19 cellular contexts compared by ENCODE assay signal in the genomic region with DNA sequence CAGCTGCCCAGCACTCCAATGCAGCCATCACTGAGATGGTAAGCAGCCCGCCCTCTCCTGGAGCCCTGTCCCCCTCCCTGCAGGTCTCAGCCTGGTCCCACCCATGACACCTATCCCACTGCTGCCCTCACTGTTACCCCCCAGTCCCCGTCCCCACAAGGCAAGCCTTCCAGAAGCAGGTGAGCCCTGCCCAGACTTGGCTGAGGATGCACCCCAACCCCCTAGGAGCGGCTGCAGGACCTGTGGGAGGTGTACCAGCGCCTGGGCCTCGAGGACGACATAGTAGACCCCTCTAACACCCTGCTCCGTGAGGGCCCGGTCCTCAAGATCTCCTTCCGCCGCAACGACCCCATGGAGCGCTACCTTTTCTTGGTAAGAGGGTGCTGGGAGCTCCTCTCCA. TPM values are rescaled to one million over a fixed set of nuclear protein-coding genes. Genes with fewer than 3 reads are reported as not detected.
DNase-seq lines count a peak whose midpoint lies in the region; ATAC-seq and TF ChIP-seq lines count a peak whose summit lies in the region.
"Had no signal": no experiment of that assay in that cellular context is flagged by ENCODE, and none has a peak within 500 bp of the region (broad histone marks: within the 10 kb centered on the region; RNA-seq: fewer than 3 reads in every experiment).

No MANE protein-coding gene starts in this region.

- H3K4ac ChIP-seq in neuronal stem cell (ENCODE audit: low read length): no peak overlapping the region

- H3K4me2 ChIP-seq in neuronal stem cell (ENCODE audit: insufficient read depth, low read length, poor library complexity, severe bottlenecking): no peak overlapping the region
- H3K4me2 ChIP-seq: BLaER1 had no signal

- H3K4me1 Mint-ChIP-seq in activated B cell treated with CpG ODN at 0.5 μM for 24 hours (peaks cover 46% of the 10 kb centered on the region), endodermal cell (no peaks in the 10 kb centered on the region)

- no peaks in the 10 kb centered on the region for H3K79me1 ChIP-seq in neuronal stem cell (ENCODE audit: low read depth, low read length)

- POLR2A ChIA-PET in activated B cell treated with CpG ODN at 0.5 μM for 24 hours (lab: Charles Lee): interaction anchor here (0.8 to 1.9 kb wide), 3 partner anchors 8 to 30 kb away, joined by 3 to 6 read pairs (median 6); no protein-coding TSS in a partner anchor

- DNase-seq in activated B cell treated with CpG ODN at 0.5 μM for 24 hours: no peak
- peak; percentile 42 for DNase-seq in endodermal cell
- DNase-seq in neuronal stem cell (ENCODE audit: low spot score): no peak
- DNase-seq in activated effector memory CD4-positive, alpha-beta T cell treated with anti-CD3 and anti-CD28 coated beads, Interleukin-2, amount 50 U/mL, for 16 hours: no peak
- DNase-seq in H4 (ENCODE audit: low spot score): no peak
- no peak for DNase-seq in GF-D8 (lab: John Stamatoyannopoulos, UW)
- DNase-seq: Caco-2; CD4-positive, CD25-positive, alpha-beta regulatory T cell; CD8-positive, alpha-beta T cell; DMS153; DND-41; GM23248; HCEC 1CT had no signal

- no peak overlapping the region for H2AFZ ChIP-seq in neuronal stem cell (ENCODE audit: low read length)
- H2AFZ ChIP-seq: GM23248 had no signal

- H2BK5ac ChIP-seq in neuronal stem cell (ENCODE audit: low read length): no peak overlapping the region

- peak overlapping the region; percentile 43 for H3K23ac ChIP-seq in neuronal stem cell (ENCODE audit: low read depth, low read length, poor library complexity)

- H3K4me3 Mint-ChIP-seq in activated B cell treated with CpG ODN at 0.5 μM for 24 hours: no peak overlapping the region
- H3K4me3 Mint-ChIP-seq in endodermal cell: no peak overlapping the region
- H3K4me3 Mint-ChIP-seq: CD4-positive, CD25-positive, alpha-beta regulatory T cell; CD8-positive, alpha-beta T cell had no signal

- WGBS in endodermal cell (ENCODE audit: insufficient coverage in 1 of 2, insufficient read length in 1 of 2), 2 experiments: 83 to 95% methylated on average over 1 to 12 of the region's 12 CpGs
- no CpG with 5 or more reads among the region's 12 CpGs for WGBS in neuronal stem cell (ENCODE audit: extremely low coverage in 2 of 2, insufficient read length in 2 of 2, insufficient replicate concordance in 1 of 2), 2 donors

- peak overlapping the region; percentile 57 for H3K14ac ChIP-seq in neuronal stem cell (ENCODE audit: low read length)

- peak overlapping the region; percentile 33 for H3K18ac ChIP-seq in neuronal stem cell (ENCODE audit: low read length)

- no peak overlapping the region for H3K9ac ChIP-seq in endodermal cell (ENCODE audit: extremely low read depth, low read length, poor library complexity, severe bottlenecking)
- peak overlapping the region; percentile 39 for H3K9ac ChIP-seq in neuronal stem cell (ENCODE audit: low read depth, low read length, poor library complexity)
- H3K9ac ChIP-seq: BLaER1, GM23248 had no signal

- CTCF ChIA-PET in activated B cell treated with CpG ODN at 0.5 μM for 24 hours (lab: Charles Lee): interaction anchor here (1.1 kb wide), 1 partner anchor 249 kb away, joined by 3 read pairs; no protein-coding TSS in a partner anchor

- no peak overlapping the region for H4K8ac ChIP-seq in neuronal stem cell (ENCODE audit: low read depth, low read length)

- H3K36me3 ChIP-seq in endodermal cell (ENCODE audit: control insufficient read depth, insufficient read depth, low read length) (no peaks in the 10 kb centered on the region), neuronal stem cell (replicated peaks in 1 of 2; ENCODE audit: control insufficient read depth in 2 of 2, insufficient read depth in 2 of 2, low read length in 2 of 2) (no peaks in the 10 kb centered on the region)
- H3K36me3 ChIP-seq: BLaER1 had no signal

- H3K9me3 ChIP-seq in endodermal cell (ENCODE audit: control insufficient read depth, low read length) (no peaks in the 10 kb centered on the region), neuronal stem cell (replicated peaks in 1 of 2; ENCODE audit: control insufficient read depth in 2 of 2, insufficient read depth in 1 of 2, low read depth in 1 of 2, low read length in 2 of 2) (no peaks in the 10 kb centered on the region)
- H3K9me3 ChIP-seq: BLaER1, Caco-2 had no signal

- no peak overlapping the region for H2BK120ac ChIP-seq in neuronal stem cell (ENCODE audit: low read depth, low read length)

- ATAC-seq in activated B cell treated with CpG ODN at 0.5 μM for 24 hours (ENCODE audit: low read depth) (no peak), HG03565 (IDR thresholded peaks at IDR 0.05; ENCODE audit: unreplicated experiment) (no peak)
- ATAC-seq: CD8-positive, alpha-beta T cell; GM12878 had no signal

- TF ChIP-seq CTCF in activated B cell treated with CpG ODN at 0.5 μM for 24 hours (IDR thresholded peaks at IDR 0.05) (no peak), endodermal cell (conservative IDR thresholded peaks at IDR 0.05) (no peak)

- H2BK15ac ChIP-seq in neuronal stem cell (ENCODE audit: low read length): no peak overlapping the region

- H3K27ac ChIP-seq in endodermal cell (ENCODE audit: low read depth, low read length): no peak overlapping the region
- H3K27ac ChIP-seq in neuronal stem cell (replicated peaks; ENCODE audit: low read length): no peak overlapping the region
- H3K27ac ChIP-seq: BLaER1, C4-2B, GM23248 had no signal

- H2AK5ac ChIP-seq in neuronal stem cell (ENCODE audit: low read depth, low read length): peak overlapping the region; percentile 67

- H3K27me3 Mint-ChIP-seq in activated B cell treated with CpG ODN at 0.5 μM for 24 hours: no peaks in the 10 kb centered on the region
- no peaks in the 10 kb centered on the region for H3K27me3 Mint-ChIP-seq in endodermal cell (ENCODE audit: insufficient read depth)
- H3K27me3 Mint-ChIP-seq: CD4-positive, CD25-positive, alpha-beta regulatory T cell had no signal

- H3K4me1 ChIP-seq in endodermal cell (ENCODE audit: control insufficient read depth, insufficient read depth, low read length) (no peaks in the 10 kb centered on the region), neuronal stem cell (ENCODE audit: control insufficient read depth in 2 of 2, insufficient read depth in 1 of 2, low read depth in 1 of 2, low read length in 2 of 2) (peaks cover 10 to 16% of the 10 kb centered on the region in 2 donors)
- H3K4me1 ChIP-seq: Caco-2 had no signal

- H3K9me3 Mint-ChIP-seq in activated B cell treated with CpG ODN at 0.5 μM for 24 hours: no peaks in the 10 kb centered on the region
- H3K9me3 Mint-ChIP-seq in endodermal cell: peaks cover 2% of the 10 kb centered on the region
- H3K9me3 Mint-ChIP-seq: CD4-positive, CD25-positive, alpha-beta regulatory T cell; CD8-positive, alpha-beta T cell had no signal

- no peaks in the 10 kb centered on the region for H3K27me3 ChIP-seq in endodermal cell (ENCODE audit: control insufficient read depth, insufficient read depth, low read length, poor library complexity, severe bottlenecking)
- peaks cover 0 to 18% (median 0%) of the 10 kb centered on the region in 3 experiments for H3K27me3 ChIP-seq in neuronal stem cell (ENCODE audit: control insufficient read depth in 3 of 3, insufficient read depth in 3 of 3, low read depth in 1 of 3, low read length in 3 of 3)
- H3K27me3 ChIP-seq: BLaER1 had no signal

- H3K4me3 ChIP-seq in endodermal cell (ENCODE audit: low read length): no peak overlapping the region
- no peak overlapping the region for H3K4me3 ChIP-seq in neuronal stem cell (ENCODE audit: low read length in 2 of 2)
- H3K4me3 ChIP-seq: BLaER1, GM12878, GM23248 had no signal

- H2BK12ac ChIP-seq in neuronal stem cell (ENCODE audit: low read length): peak overlapping the region; percentile 46

- H3K27ac Mint-ChIP-seq in activated B cell treated with CpG ODN at 0.5 μM for 24 hours (peak overlapping the region; percentile 41), endodermal cell (no peak overlapping the region)
- H3K27ac Mint-ChIP-seq: CD4-positive, CD25-positive, alpha-beta regulatory T cell; CD8-positive, alpha-beta T cell had no signal

- intact Hi-C loops in activated B cell treated with CpG ODN at 0.5 μM for 24 hours (cut with micrococcal nuclease): no loop called here

- peaks cover 91% of the 10 kb centered on the region for H3K36me3 Mint-ChIP-seq in activated B cell treated with CpG ODN at 0.5 μM for 24 hours (ENCODE audit: low read depth)
- no peaks in the 10 kb centered on the region for H3K36me3 Mint-ChIP-seq in endodermal cell (ENCODE audit: low read depth)
- H3K36me3 Mint-ChIP-seq: CD4-positive, CD25-positive, alpha-beta regulatory T cell; CD8-positive, alpha-beta T cell had no signal

- no peak overlapping the region for H4K91ac ChIP-seq in neuronal stem cell (ENCODE audit: low read depth, low read length, poor library complexity)

RNA-seq across cellular contexts. Expression of gene FGD2, which starts 9.2 kb away (rescaled TPM):
- total RNA-seq in activated B cell treated with CpG ODN at 0.5 μM for 24 hours: 362 and 435 TPM in 2 replicates
- not detected for total RNA-seq in endodermal cell
- polyA plus RNA-seq in endodermal cell (2013, experiment 1 of 2): not detected
- not detected for polyA plus RNA-seq in endodermal cell (2013, experiment 2 of 2)
- polyA plus RNA-seq in neuronal stem cell (2013, experiment 1 of 2): 0.04 TPM
- polyA plus RNA-seq in neuronal stem cell (2013, experiment 2 of 2): 0.03 TPM
- not detected in 2 replicates for total RNA-seq in H4 (2014; rRNA removed; shearing (Covaris generic))
- total RNA-seq: A172, A673, Caco-2, GM23248 had no signal
- polyA plus RNA-seq: GM23248 had no signal

RNA-seq across cellular contexts. Expression of gene MTCH1, which starts 28.7 kb away (rescaled TPM):
- total RNA-seq in activated B cell treated with CpG ODN at 0.5 μM for 24 hours (128 and 133 TPM in 2 replicates), endodermal cell (100 to 1,000 TPM; 226 to 235 TPM)
- 162 TPM for polyA plus RNA-seq in endodermal cell (2013, experiment 1 of 2)
- 156 TPM for polyA plus RNA-seq in endodermal cell (2013, experiment 2 of 2)
- 125 TPM for polyA plus RNA-seq in neuronal stem cell (2013, experiment 1 of 2)
- polyA plus RNA-seq in neuronal stem cell (2013, experiment 2 of 2): 118 TPM
- 165 and 174 TPM in 2 replicates for total RNA-seq in H4 (2014; rRNA removed; shearing (Covaris generic))

Comparison
In these comparisons a context has a peak if more than half of its experiments do, and no peak if none do; other contexts are left out.
1. RNA of gene FGD2, which starts 9.2 kb away (total RNA-seq): 362 to 435 TPM in activated B cell treated with CpG ODN at 0.5 μM for 24 hours; not detected in endodermal cell and not detected in H4; every median in the first group is over 100 times any median in the second.